Comparison of ENCODE assay signal across 8 cellular contexts in genomic region chr11:110376711-110377324, GRCh38. TPM values are rescaled to one million over a fixed set of nuclear protein-coding genes. Genes with fewer than 3 reads are reported as not detected.
DNase-seq lines count a peak whose midpoint lies in the region; ATAC-seq and TF ChIP-seq lines count a peak whose summit lies in the region.

No MANE protein-coding gene starts in this region.

- H3K36me3 Mint-ChIP-seq in CD4-positive, alpha-beta memory T cell: no peaks in the 10 kb centered on the region
- no peaks in the 10 kb centered on the region for H3K36me3 Mint-ChIP-seq in immature natural killer cell

- H3K27ac Mint-ChIP-seq in CD4-positive, alpha-beta memory T cell: no peak overlapping the region
- no peak overlapping the region for H3K27ac Mint-ChIP-seq in immature natural killer cell

- no peaks in the 10 kb centered on the region for H3F3A ChIP-seq in smooth muscle cell (ENCODE audit: low read depth)

- H4K20me1 ChIP-seq in smooth muscle cell (ENCODE audit: low read depth): no peaks in the 10 kb centered on the region

- DNase-seq in CD4-positive, alpha-beta memory T cell: peak in 4 of 5 donors; percentile 30 to 40 (median 38)
- DNase-seq in Panc1 (ENCODE audit: low read depth, low spot score): peak; percentile 46
- DNase-seq in breast epithelium (ENCODE audit: low spot score in 2 of 2): peak in 1 of 2 donors; percentile 51
- DNase-seq in immature natural killer cell: peak; percentile 12 to 40 (median 33)
- DNase-seq in smooth muscle cell (lab: John Stamatoyannopoulos, UW; ENCODE audit: unreplicated experiment): no peak

- no peaks in the 10 kb centered on the region for H3K9me3 ChIP-seq in CD4-positive, alpha-beta memory T cell (ENCODE audit: control insufficient read depth in 1 of 2, low read length in 2 of 2)
- H3K9me3 ChIP-seq in Panc1 (ENCODE audit: control insufficient read depth, insufficient read depth, low read depth, low read length) (no peaks in the 10 kb centered on the region), breast epithelium (no peaks in the 10 kb centered on the region), smooth muscle cell (replicated peaks; ENCODE audit: low read depth) (no peaks in the 10 kb centered on the region)

- peaks cover 11% of the 10 kb centered on the region for H3K4me1 ChIP-seq in CD4-positive, alpha-beta memory T cell (ENCODE audit: insufficient read depth, low read length)
- H3K4me1 ChIP-seq in Panc1 (ENCODE audit: control insufficient read depth, insufficient read depth, low read length): peaks cover 9% of the 10 kb centered on the region; the same call in 1 of the 2 replicates
- no peaks in the 10 kb centered on the region for H3K4me1 ChIP-seq in breast epithelium
- no peaks in the 10 kb centered on the region for H3K4me1 ChIP-seq in smooth muscle cell (ENCODE audit: low read depth)

- H3K27me3 ChIP-seq in CD4-positive, alpha-beta memory T cell (ENCODE audit: insufficient read depth, low read length): no peaks in the 10 kb centered on the region
- no peaks in the 10 kb centered on the region for H3K27me3 ChIP-seq in Panc1 (ENCODE audit: control insufficient read depth, insufficient read depth, low read length)
- no peaks in the 10 kb centered on the region for H3K27me3 ChIP-seq in breast epithelium
- H3K27me3 ChIP-seq in smooth muscle cell (ENCODE audit: low read depth): no peaks in the 10 kb centered on the region

- no peak overlapping the region for H3K4me3 ChIP-seq in CD4-positive, alpha-beta memory T cell (ENCODE audit: low read length in 2 of 2)
- H3K4me3 ChIP-seq in Panc1 (ENCODE audit: low read depth in 2 of 2, low read length in 2 of 2) (no peak overlapping the region), breast epithelium (peak overlapping the region in 2 of 3 donors; percentile 4 to 54), smooth muscle cell (peak overlapping the region; percentile 34)

- peak; percentile 67 for ATAC-seq in GM19324 (IDR thresholded peaks at IDR 0.05; ENCODE audit: low FRiP score, unreplicated experiment)
- ATAC-seq in Panc1: peak; percentile 94
- ATAC-seq in GM21529 (IDR thresholded peaks at IDR 0.05; ENCODE audit: unreplicated experiment): no peak

- CTCF ChIA-PET in CD4-positive, alpha-beta memory T cell (lab: Charles Lee; ENCODE audit: partially characterized antibody): interaction anchor here (0.6 to 3.4 kb wide), 20 partner anchors 9 to 1680 kb away, joined by 3 to 53 read pairs (median 3); partner anchors contain the start of gene FDX1
- CTCF ChIA-PET in Panc1 (lab: Charles Lee): interaction anchor here (0.6 kb wide), 1 partner anchor 80 kb away, joined by 3 read pairs; no protein-coding TSS in a partner anchor

- TF ChIP-seq POLR2A in breast epithelium (IDR thresholded peaks at IDR 0.05): no peak

- H3K27me3 Mint-ChIP-seq in CD4-positive, alpha-beta memory T cell: no peaks in the 10 kb centered on the region
- peaks cover 0 to 3% (median 0%) of the 10 kb centered on the region in 3 donors for H3K27me3 Mint-ChIP-seq in immature natural killer cell (ENCODE audit: low read depth in 3 of 3)

- no peaks in the 10 kb centered on the region for H3K36me3 ChIP-seq in CD4-positive, alpha-beta memory T cell (ENCODE audit: insufficient read depth, low read length)
- H3K36me3 ChIP-seq in Panc1 (ENCODE audit: control insufficient read depth, insufficient read depth, low read length): no peaks in the 10 kb centered on the region
- no peaks in the 10 kb centered on the region for H3K36me3 ChIP-seq in breast epithelium
- H3K36me3 ChIP-seq in smooth muscle cell (ENCODE audit: low read depth): no peaks in the 10 kb centered on the region

- H3K4me2 ChIP-seq in smooth muscle cell: peak overlapping the region; percentile 5

- no peak overlapping the region for H3K27ac ChIP-seq in CD4-positive, alpha-beta memory T cell (ENCODE audit: low read depth, low read length)
- H3K27ac ChIP-seq in Panc1 (ENCODE audit: low read length) (0 out of 2 replicates have a peak overlapping the region, but pooled peaks have one; percentile 10), breast epithelium (peak overlapping the region; percentile 43 to 73), smooth muscle cell (ENCODE audit: low read depth) (no peak overlapping the region)

- in situ Hi-C loops in Panc1 (cut with HindIII; ENCODE audit: low pct_unique_long_range_greater_than_20kb, low sequenced_read_pairs): no loop called here

- no peaks in the 10 kb centered on the region for H3K9me3 Mint-ChIP-seq in CD4-positive, alpha-beta memory T cell
- H3K9me3 Mint-ChIP-seq in immature natural killer cell: no peaks in the 10 kb centered on the region

- intact Hi-C loops in CD4-positive, alpha-beta memory T cell (cut with micrococcal nuclease): loop anchor here (1.0 to 5.0 kb wide), 4 partner anchors 56 to 855 kb away; no protein-coding TSS in a partner anchor
- intact Hi-C loops in Panc1 (cut with micrococcal nuclease; ENCODE audit: unreplicated experiment): loop anchor here (1.0 to 5.0 kb wide), 3 partner anchors 55 to 430 kb away; no protein-coding TSS in a partner anchor
- intact Hi-C loops in breast epithelium (cut with DNase I; ENCODE audit: low total_unique reads): loop anchor here (10.0 kb wide), 1 partner anchor 172 kb away; no protein-coding TSS in a partner anchor

- POLR2A ChIA-PET in CD4-positive, alpha-beta memory T cell (lab: Charles Lee; ENCODE audit: partially characterized antibody): interaction anchor here (1.1 kb wide), 1 partner anchor 53 kb away, joined by 4 read pairs; the partner anchor contains the start of gene FDX1
- POLR2A ChIA-PET in Panc1 (lab: Charles Lee): no interaction called here

- peaks cover 0 to 6% (median 5%) of the 10 kb centered on the region in 4 donors for H3K4me1 Mint-ChIP-seq in CD4-positive, alpha-beta memory T cell
- H3K4me1 Mint-ChIP-seq in immature natural killer cell: peaks cover 0 to 2% of the 10 kb centered on the region in 2 donors

- no peak overlapping the region for H3K4me3 Mint-ChIP-seq in CD4-positive, alpha-beta memory T cell
- H3K4me3 Mint-ChIP-seq in immature natural killer cell: peak overlapping the region in 1 of 5 donors; percentile 39

- no TSS peak for BruUV-seq in Panc1 (replicated peaks; lab: Mats Ljungman, UMichigan)

- 44% methylated on average over 6 of the region's 6 CpGs for WGBS in smooth muscle cell (ENCODE audit: low lambda C conversion rate)

- TF ChIP-seq CTCF in LNCAP (IDR thresholded peaks at IDR 0.05) (peak; percentile 89), Panc1 (IDR thresholded peaks at IDR 0.05) (peak; percentile 90), breast epithelium (IDR thresholded peaks at IDR 0.05) (peak in 2 of 3 donors; percentile 69 to 74), smooth muscle cell (IDR thresholded peaks at IDR 0.05; ENCODE audit: borderline replicate concordance, insufficient read depth, poor library complexity, severe bottlenecking) (peak; percentile 83)

- no peak overlapping the region for H2AFZ ChIP-seq in smooth muscle cell (ENCODE audit: low read depth)

- no peaks in the 10 kb centered on the region for H3K79me2 ChIP-seq in smooth muscle cell (ENCODE audit: low read depth)

- H3K9ac ChIP-seq in smooth muscle cell (ENCODE audit: low read depth): no peak overlapping the region

RNA-seq across cellular contexts. Expression of gene FDX1, which starts 52.9 kb away (rescaled TPM):
- total RNA-seq in CD4-positive, alpha-beta memory T cell: 10 to 100 TPM; 10.7 to 12.4 TPM
- 10 to 100 TPM; 20.1 to 25.5 TPM for polyA plus RNA-seq in CD4-positive, alpha-beta memory T cell
- total RNA-seq in Panc1 (2021; ENCODE audit: unreplicated experiment): 13.6 TPM
- polyA plus RNA-seq in Panc1 (2012; ENCODE audit: insufficient read length): 8.8 TPM
- 10 to 100 TPM; 12.5 to 18.3 (median 15.2) TPM for total RNA-seq in breast epithelium
- polyA plus RNA-seq in immature natural killer cell: 10 to 100 TPM; 15.2 to 18.1 (median 16.6) TPM
- total RNA-seq in smooth muscle cell: 6.7 and 7.0 TPM in 2 replicates
- 8.5 and 10.0 TPM in 2 replicates for polyA plus RNA-seq in smooth muscle cell

Comparison
In these comparisons a context has a peak if more than half of its experiments do, and no peak if none do; other contexts are left out.
1. H3K27ac ChIP-seq: peak in Panc1 (single experiment) and breast epithelium (2 of 2); none in CD4-positive, alpha-beta memory T cell (single experiment) and smooth muscle cell (single experiment).
2. H3K4me3 ChIP-seq: peak in breast epithelium (2 of 3) and smooth muscle cell (single experiment); none in CD4-positive, alpha-beta memory T cell (0 of 2) and Panc1 (0 of 2).
3. Peak in every context shown above with its lines, with median percentiles within 50 percentile points of each other: CTCF ChIP-seq.